14 cellular contexts compared by ENCODE assay signal in the genomic region with DNA sequence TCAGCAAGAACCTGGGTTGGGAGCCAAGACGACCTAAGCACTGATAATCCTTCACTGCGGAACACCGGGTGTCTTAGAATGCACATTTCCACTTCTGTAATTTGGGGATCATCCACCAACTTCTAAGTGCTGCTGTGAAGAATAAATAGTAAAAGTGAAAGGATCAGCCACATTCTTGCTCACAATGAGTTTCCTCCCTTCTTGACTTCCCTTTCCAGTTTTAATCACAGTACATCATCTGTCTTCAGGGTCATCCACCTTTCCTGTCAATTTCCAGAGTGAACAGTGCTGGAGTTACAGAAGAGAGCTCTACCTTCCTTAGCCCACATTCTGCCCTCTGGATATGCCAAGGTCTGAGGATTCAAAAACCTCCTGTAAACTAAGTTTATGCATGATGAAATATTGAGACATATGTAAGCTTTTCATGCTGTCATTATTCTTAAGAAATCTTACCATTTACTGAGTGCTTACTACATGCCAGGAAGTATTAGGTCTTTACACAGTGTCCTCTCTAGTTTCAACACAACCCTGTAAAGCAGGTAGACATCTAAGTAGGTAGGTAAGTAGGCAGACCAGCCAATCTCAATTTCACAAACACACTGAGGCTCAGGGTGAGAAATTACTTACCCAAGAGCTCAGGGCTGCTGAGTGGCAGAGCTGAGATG.
DNase-seq lines count a peak whose midpoint lies in the region; ATAC-seq, FAIRE-seq and TF ChIP-seq lines count a peak whose summit lies in the region.
"Had no signal": no experiment of that assay in that cellular context is flagged by ENCODE, and none has a peak within 500 bp of the region (broad histone marks: within the 10 kb centered on the region; RNA-seq: fewer than 3 reads in every experiment).

No MANE protein-coding gene starts in this region.

- in situ Hi-C loops in HepG2 (cut with HindIII; ENCODE audit: extremely low pct_ligation_motif_present, low pct_unique_long_range_greater_than_20kb), result no loop called here

- H3K27me3 ChIP-seq in HepG2 (ENCODE audit: control insufficient read depth in 1 of 2, insufficient read depth in 2 of 2, low read length in 2 of 2) (no peaks in the 10 kb centered on the region), right lobe of liver (no peaks in the 10 kb centered on the region), upper lobe of left lung (no peaks in the 10 kb centered on the region)
- H3K27me3 ChIP-seq: BLaER1 treated with 17β-estradiol and CSF1 and Interleukin-3, amounts not matched to agents 10 nM and 100 nM; cardiac muscle cell had no signal

- no peak overlapping the region for H3K4me3 ChIP-seq in HepG2 (replicated peaks in 1 of 3; ENCODE audit: insufficient read depth in 1 of 3, low read depth in 2 of 3, low read length in 3 of 3)
- no peak overlapping the region for H3K4me3 ChIP-seq in right lobe of liver
- H3K4me3 ChIP-seq in upper lobe of left lung, result no peak overlapping the region
- H3K4me3 ChIP-seq: BLaER1 treated with 17β-estradiol and CSF1 and Interleukin-3, amounts not matched to agents 10 nM and 100 nM; cardiac muscle cell had no signal

- BruUV-seq in HepG2 (replicated peaks; lab: Mats Ljungman, UMichigan), result no TSS peak

- FAIRE-seq in HepG2 (lab: Jason Lieb, UNC), result no peak

- DNase-seq in HepG2 (ENCODE audit: low spot score) (no peak), right lobe of liver (no peak), amniotic epithelial cell (ENCODE audit: low read depth) (peak; percentile 65), fibroblast of the conjunctiva (ENCODE audit: low read depth) (peak; percentile 63), upper lobe of left lung (peak in 1 of 2 donors; percentile 34), glomerular visceral epithelial cell (ENCODE audit: extremely low spot score) (no peak), NCI-H446 (lab: John Stamatoyannopoulos, UW) (no peak)
- DNase-seq: activated T-cell treated with anti-CD3 and anti-CD28 coated beads for 4 hours, NCI-H2171 treated with DMSO at 0.1 percent for 48 hours, T1000 had no signal

- no peak for TF ChIP-seq CTCF in HepG2 (CRISPR knock-in tag; IDR thresholded peaks at IDR 0.05)
- TF ChIP-seq CTCF in right lobe of liver (IDR thresholded peaks at IDR 0.05), result no peak
- TF ChIP-seq CTCF in upper lobe of left lung (IDR thresholded peaks at IDR 0.05), result no peak

- TF ChIP-seq POLR2A in HepG2 (IDR thresholded peaks at IDR 0.05; ENCODE audit: insufficient read depth in 1 of 2, low read depth in 2 of 2, low read length in 2 of 2), result no peak
- TF ChIP-seq POLR2A in right lobe of liver (IDR thresholded peaks at IDR 0.05), result no peak
- no peak for TF ChIP-seq POLR2A in upper lobe of left lung (IDR thresholded peaks at IDR 0.05)

- H4K20me1 ChIP-seq in HepG2 (ENCODE audit: insufficient read depth, low read length), result no peaks in the 10 kb centered on the region

- H2AFZ ChIP-seq in HepG2 (ENCODE audit: low read length), result no peak overlapping the region

- intact Hi-C loops in HepG2 (cut with micrococcal nuclease; ENCODE audit: unreplicated experiment), result no loop called here
- intact Hi-C loops in right lobe of liver (cut with DNase I), result no loop called here

- ATAC-seq in HepG2 (no peak), right lobe of liver (no peak), upper lobe of left lung (ENCODE audit: low FRiP score in 2 of 2) (peak; percentile 44 to 45), GM18909 (IDR thresholded peaks at IDR 0.05; ENCODE audit: poor library complexity, unreplicated experiment) (no peak)
- ATAC-seq: Panc1 had no signal

- 95% methylated on average over 3 of the region's 3 CpGs for WGBS in HepG2 (ENCODE audit: low lambda C conversion rate)
- WGBS in right lobe of liver (ENCODE audit: insufficient coverage, low coverage, low lambda C conversion rate, missing lambda C conversion rate), result 52% methylated on average over 3 of the region's 3 CpGs
- 42 to 48% methylated on average over 3 of the region's 3 CpGs for WGBS in upper lobe of left lung, 2 donors

- no peak overlapping the region for H3K9ac ChIP-seq in HepG2 (ENCODE audit: insufficient read depth, low read depth, low read length)
- H3K9ac ChIP-seq: BLaER1 treated with 17β-estradiol and CSF1 and Interleukin-3, amounts not matched to agents 10 nM and 100 nM had no signal

- no peaks in the 10 kb centered on the region for H3K4me1 ChIP-seq in HepG2 (ENCODE audit: insufficient read depth, low read length)
- peaks cover 0 to 16% (median 2%) of the 10 kb centered on the region in 4 donors for H3K4me1 ChIP-seq in right lobe of liver
- peaks cover 0 to 26% (median 12%) of the 10 kb centered on the region in 4 donors for H3K4me1 ChIP-seq in upper lobe of left lung

- H3K27ac ChIP-seq in HepG2 (ENCODE audit: extremely low read length, insufficient read depth, low read length) (no peak overlapping the region), right lobe of liver (no peak overlapping the region), upper lobe of left lung (peak overlapping the region; percentile 56 to 75 (median 62))
- H3K27ac ChIP-seq: BLaER1 treated with 17β-estradiol and CSF1 and Interleukin-3, amounts not matched to agents 10 nM and 100 nM; cardiac muscle cell had no signal

- no peak overlapping the region for H3K4me2 ChIP-seq in HepG2 (ENCODE audit: low read depth, low read length)
- H3K4me2 ChIP-seq: BLaER1 treated with 17β-estradiol and CSF1 and Interleukin-3, amounts not matched to agents 10 nM and 100 nM had no signal

- CTCF ChIA-PET in HepG2 (lab: Yijun Ruan, JAX; ENCODE audit: low intra/inter-chr PET ratio, low total read pairs), result no interaction called here

- POLR2A ChIA-PET in HepG2 (lab: Yijun Ruan, JAX), result no interaction called here

- H3K36me3 ChIP-seq in HepG2 (replicated peaks in 1 of 2; ENCODE audit: control insufficient read depth in 1 of 2, insufficient read depth in 2 of 2, low read length in 2 of 2), result peaks cover 27 to 86% of the 10 kb centered on the region in 2 experiments
- peaks cover 0 to 19% (median 2%) of the 10 kb centered on the region in 4 donors for H3K36me3 ChIP-seq in right lobe of liver
- H3K36me3 ChIP-seq in upper lobe of left lung, result peaks cover 4 to 46% (median 15%) of the 10 kb centered on the region in 4 donors

- TF ChIP-seq EP300 in HepG2 (IDR thresholded peaks at IDR 0.05; ENCODE audit: low read depth in 2 of 2, low read length in 2 of 2) (no peak), HepG2 (CRISPR knock-in tag; IDR thresholded peaks at IDR 0.05; ENCODE audit: borderline replicate concordance) (no peak), upper lobe of left lung (IDR thresholded peaks at IDR 0.05) (no peak)

- H3K9me3 ChIP-seq in HepG2 (ENCODE audit: low read length), result no peaks in the 10 kb centered on the region
- H3K9me3 ChIP-seq in right lobe of liver, result no peaks in the 10 kb centered on the region
- H3K9me3 ChIP-seq in upper lobe of left lung, result no peaks in the 10 kb centered on the region
- H3K9me3 ChIP-seq: BLaER1 treated with 17β-estradiol and CSF1 and Interleukin-3, amounts not matched to agents 10 nM and 100 nM had no signal

- H3K79me2 ChIP-seq in HepG2 (ENCODE audit: insufficient read depth, low read length), result peaks cover 4% of the 10 kb centered on the region

- no peak for TF ChIP-seq RAD21 in HepG2 (CRISPR knock-in tag; IDR thresholded peaks at IDR 0.05)

TF ChIP-seq in HepG2, 621 proteins besides CTCF, POLR2A, EP300 and RAD21:
- 0 out of 2 replicates have a peak, but pooled peaks have one; percentile 22 for TF ChIP-seq ATF7 (IDR thresholded peaks at IDR 0.05)
- TF ChIP-seq ATF7 (CRISPR knock-in tag; IDR thresholded peaks at IDR 0.05), result no peak
- TF ChIP-seq NFKB2 (CRISPR knock-in tag; IDR thresholded peaks at IDR 0.05; ENCODE audit: borderline replicate concordance), result no peak

Comparison
In these comparisons a context has a peak if more than half of its experiments do, and no peak if none do; other contexts are left out.
1. ATAC-seq: peak in upper lobe of left lung (2 of 2); none in HepG2 (single experiment), right lobe of liver (0 of 4) and GM18909 (single experiment).
2. DNase-seq: peak in amniotic epithelial cell (single experiment) and fibroblast of the conjunctiva (single experiment); none in HepG2 (single experiment), right lobe of liver (0 of 3), glomerular visceral epithelial cell (single experiment) and NCI-H446 (0 of 2).
3. H3K27ac ChIP-seq: peak in upper lobe of left lung (4 of 4); none in HepG2 (single experiment) and right lobe of liver (0 of 3).